Comparison of ENCODE assay signal across 2 cellular contexts in the genomic region with DNA sequence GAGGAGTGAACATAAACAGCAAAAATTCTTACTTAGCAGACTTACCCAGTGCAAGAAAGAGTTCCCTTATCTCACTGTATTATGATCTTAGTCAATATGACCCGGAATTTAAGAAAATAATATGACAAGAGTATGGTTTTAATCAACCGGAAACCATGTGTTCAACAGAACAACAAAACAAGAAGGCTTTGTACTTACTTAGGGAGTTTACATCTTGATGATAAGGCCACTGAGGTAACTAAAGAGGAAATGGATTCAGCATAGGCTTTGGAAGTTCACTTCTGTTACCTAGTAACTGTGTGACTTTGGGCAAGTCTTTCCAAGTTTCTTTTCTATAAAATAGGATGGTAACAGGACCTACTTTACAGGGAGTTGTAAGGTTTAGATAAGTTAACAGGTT.
TF ChIP-seq lines count a peak whose summit lies in the region.

No MANE protein-coding gene starts in this region.

TF ChIP-seq in SK-N-SH, 30 proteins besides CTCF, POLR2A, EP300 and RAD21 (continued from another document):
- TF ChIP-seq USF2 (IDR thresholded peaks at IDR 0.05; ENCODE audit: borderline replicate concordance, low read depth, low read length), result no peak
- TF ChIP-seq, protein P1, sequence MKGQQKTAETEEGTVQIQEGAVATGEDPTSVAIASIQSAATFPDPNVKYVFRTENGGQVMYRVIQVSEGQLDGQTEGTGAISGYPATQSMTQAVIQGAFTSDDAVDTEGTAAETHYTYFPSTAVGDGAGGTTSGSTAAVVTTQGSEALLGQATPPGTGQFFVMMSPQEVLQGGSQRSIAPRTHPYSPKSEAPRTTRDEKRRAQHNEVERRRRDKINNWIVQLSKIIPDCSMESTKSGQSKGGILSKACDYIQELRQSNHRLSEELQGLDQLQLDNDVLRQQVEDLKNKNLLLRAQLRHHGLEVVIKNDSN (IDR thresholded peaks at IDR 0.05; ENCODE audit: borderline replicate concordance, low read depth), result no peak
TF ChIP-seq in SK-N-SH: peak in this region for 1.

TF ChIP-seq in SK-N-SH treated with all-trans-retinoic acid at 6 μM for 48 hours, 23 proteins besides CTCF, POLR2A, EP300 and RAD21 (continued from another document):
- TF ChIP-seq SNAI2 (CRISPR knock-in tag; IDR thresholded peaks at IDR 0.05), result no peak
- no peak for TF ChIP-seq ESRRG (CRISPR knock-in tag; IDR thresholded peaks at IDR 0.05)
- TF ChIP-seq ARNTL (CRISPR knock-in tag; IDR thresholded peaks at IDR 0.05; ENCODE audit: borderline replicate concordance, low read depth), result no peak
